ENCODE assay signal across 22 cellular contexts in genomic region chr4:133960975-133961374, GRCh38.
"Had no signal": no experiment of that assay in that cellular context is flagged by ENCODE, and none has a peak within 500 bp of the region (broad histone marks: within the 10 kb centered on the region; RNA-seq: fewer than 3 reads in every experiment).

No MANE protein-coding gene starts in this region.

- ATAC-seq: effector memory CD8-positive, alpha-beta T cell; left lobe of liver; naive thymus-derived CD8-positive, alpha-beta T cell; right lobe of liver; stimulated activated naive CD8-positive, alpha-beta T cell treated with anti-CD3 and anti-CD28 coated beads, Interleukin-15, amount 100 ng/mL, for 72 hours; upper lobe of right lung had no signal

- DNase-seq: dermis blood vessel endothelial cell; effector memory CD8-positive, alpha-beta T cell; head of caudate nucleus; kidney; midbrain; naive thymus-derived CD8-positive, alpha-beta T cell; right lobe of liver; stimulated activated CD4-positive, alpha-beta T cell treated with anti-CD3 and anti-CD28 coated beads, Interleukin-12 subunit alpha, Interleukin-12 subunit beta, amount 100 ng/mL, for 4 hours; stimulated activated CD4-positive, alpha-beta T cell treated with anti-CD3 and anti-CD28 coated beads, Interleukin-1b, Interleukin-23, amount 100 ng/mL, for 48 hours; stimulated activated CD4-positive, alpha-beta T cell treated with anti-CD3 and anti-CD28 coated beads, Interleukin-4, amount 100 ng/mL, for 1 hour; stimulated activated CD8-positive, alpha-beta memory T cell treated with anti-CD3 and anti-CD28 coated beads, Interleukin-4, amount 100 ng/mL, for 48 hours; stimulated activated naive CD8-positive, alpha-beta T cell treated with anti-CD3 and anti-CD28 coated beads, Interleukin-15, amount 100 ng/mL, for 72 hours; transverse colon; upper lobe of right lung; uterus had no signal

- H2AFZ ChIP-seq: parathyroid adenoma had no signal

- H3K9me3 ChIP-seq: neutrophil, right lobe of liver, suprapubic skin, uterus had no signal

- H3K4me2 ChIP-seq: smooth muscle cell had no signal

- H3K27ac ChIP-seq: coronary artery, neutrophil, parathyroid adenoma, right lobe of liver, suprapubic skin, transverse colon, upper lobe of right lung, uterus had no signal

- H3K27me3 ChIP-seq: neutrophil, right lobe of liver, suprapubic skin, transverse colon, upper lobe of right lung, uterus had no signal

- H3K9ac ChIP-seq: parathyroid adenoma had no signal

- H3K4me1 ChIP-seq: parathyroid adenoma, right lobe of liver, suprapubic skin, transverse colon, upper lobe of right lung, uterus had no signal

- H3K4me3 ChIP-seq: coronary artery, lung, right lobe of liver, smooth muscle cell, suprapubic skin, transverse colon, upper lobe of right lung, uterus had no signal

- H3K36me3 ChIP-seq: neutrophil, right lobe of liver, suprapubic skin, transverse colon, upper lobe of right lung, uterus had no signal
